In genomic region chr3:191882289-191882688, GRCh38 we compare ENCODE assay signal across 19 cellular contexts.
DNase-seq lines count a peak whose midpoint lies in the region; ATAC-seq and TF ChIP-seq lines count a peak whose summit lies in the region.
"Had no signal": no experiment of that assay in that cellular context is flagged by ENCODE, and none has a peak within 500 bp of the region (broad histone marks: within the 10 kb centered on the region; RNA-seq: fewer than 3 reads in every experiment).

No MANE protein-coding gene starts in this region.

- no peak overlapping the region for H3K4me3 Mint-ChIP-seq in T-helper 17 cell
- H3K4me3 Mint-ChIP-seq: activated CD4-positive, alpha-beta T cell treated with anti-CD3 and anti-CD28 coated beads, Interleukin-2, amount 10 ng/mL, durations not matched to agents 7 days and 5 days; activated naive CD4-positive, alpha-beta T cell treated with anti-CD3 and anti-CD28 coated beads, Interleukin-2, amount 50 U/mL, for 24 hours; brain; nephron had no signal

- H3K27me3 ChIP-seq in lower lobe of right lung (ENCODE audit: low read depth) = no peaks in the 10 kb centered on the region
- H3K27me3 ChIP-seq: SJSA1, stomach, vagina had no signal

- H3K36me3 ChIP-seq in lower lobe of right lung = no peaks in the 10 kb centered on the region
- H3K36me3 ChIP-seq: SJSA1, stomach, vagina had no signal

- H3K4me3 ChIP-seq in epithelial cell of proximal tubule (ENCODE audit: low read depth, low read length) (no peak overlapping the region), lower lobe of right lung (no peak overlapping the region)
- H3K4me3 ChIP-seq: GM12878, SJSA1, stomach, vagina had no signal

- no peaks in the 10 kb centered on the region for H3K4me1 Mint-ChIP-seq in T-helper 17 cell
- H3K4me1 Mint-ChIP-seq: activated CD4-positive, alpha-beta T cell treated with anti-CD3 and anti-CD28 coated beads, Interleukin-2, amount 10 ng/mL, durations not matched to agents 7 days and 5 days; activated naive CD4-positive, alpha-beta T cell treated with anti-CD3 and anti-CD28 coated beads, Interleukin-2, amount 50 U/mL, for 24 hours had no signal

- no peak overlapping the region for H3K27ac Mint-ChIP-seq in T-helper 17 cell
- H3K27ac Mint-ChIP-seq: activated CD4-positive, alpha-beta T cell treated with anti-CD3 and anti-CD28 coated beads, Interleukin-2, amount 10 ng/mL, durations not matched to agents 7 days and 5 days; activated naive CD4-positive, alpha-beta T cell treated with anti-CD3 and anti-CD28 coated beads, Interleukin-2, amount 50 U/mL, for 24 hours; brain; nephron had no signal

- no peaks in the 10 kb centered on the region for H3K27me3 Mint-ChIP-seq in T-helper 17 cell
- H3K27me3 Mint-ChIP-seq: activated CD4-positive, alpha-beta T cell treated with anti-CD3 and anti-CD28 coated beads, Interleukin-2, amount 10 ng/mL, durations not matched to agents 7 days and 5 days; activated naive CD4-positive, alpha-beta T cell treated with anti-CD3 and anti-CD28 coated beads, Interleukin-2, amount 50 U/mL, for 24 hours had no signal

- H3K27ac ChIP-seq in lower lobe of right lung = no peak overlapping the region
- H3K27ac ChIP-seq: SJSA1, stomach, vagina had no signal

- intact Hi-C loops in lower lobe of right lung (cut with DNase I) = no loop called here

- ATAC-seq in lower lobe of right lung (peak; percentile 41 to 62), T-helper 17 cell (no peak), HG02623 (IDR thresholded peaks at IDR 0.05; ENCODE audit: unreplicated experiment) (no peak)
- ATAC-seq: GM12878 had no signal

- no peaks in the 10 kb centered on the region for H3K4me1 ChIP-seq in lower lobe of right lung
- H3K4me1 ChIP-seq: SJSA1, stomach, vagina had no signal

- no peaks in the 10 kb centered on the region for H3K36me3 Mint-ChIP-seq in T-helper 17 cell (ENCODE audit: low read depth)
- H3K36me3 Mint-ChIP-seq: activated naive CD4-positive, alpha-beta T cell treated with anti-CD3 and anti-CD28 coated beads, Interleukin-2, amount 50 U/mL, for 24 hours; brain had no signal

- TF ChIP-seq CTCF in epithelial cell of proximal tubule (conservative IDR thresholded peaks at IDR 0.05; ENCODE audit: low read depth, low read length) (no peak), lower lobe of right lung (IDR thresholded peaks at IDR 0.05) (no peak)

- peak; percentile 16 for DNase-seq in AG20443 (ENCODE audit: low spot score)
- peak; percentile 12 for DNase-seq in LHCN-M2 (ENCODE audit: low read depth)
- DNase-seq in epithelial cell of proximal tubule (ENCODE audit: low read depth) = peak; percentile 1
- DNase-seq in lower lobe of right lung = no peak
- no peak for DNase-seq in NCI-H1436 (lab: John Stamatoyannopoulos, UW)
- DNase-seq in T-helper 17 cell = no peak
- no peak for DNase-seq in stimulated activated CD4-positive, alpha-beta T cell treated with anti-CD3 and anti-CD28 coated beads, Interleukin-1b, Interleukin-23, amount 100 ng/mL, for 48 hours
- DNase-seq: activated CD4-positive, alpha-beta T cell treated with anti-CD3 and anti-CD28 coated beads, Interleukin-2, amount 10 ng/mL, durations not matched to agents 7 days and 5 days; hippocampal formation; NCI-H187; stimulated activated CD4-positive, alpha-beta T cell treated with anti-CD3 and anti-CD28 coated beads, Interleukin-15, amount 100 ng/mL, for 24 hours; stomach had no signal

- H3K9me3 ChIP-seq in lower lobe of right lung (no peaks in the 10 kb centered on the region), T-helper 17 cell (ENCODE audit: control insufficient read depth, low read length, poor library complexity, severe bottlenecking) (no peaks in the 10 kb centered on the region)
- H3K9me3 ChIP-seq: SJSA1, stomach, vagina had no signal

Comparison
In these comparisons a context has a peak if more than half of its experiments do, and no peak if none do; other contexts are left out.
1. DNase-seq: peak in AG20443 (single experiment), LHCN-M2 (single experiment) and epithelial cell of proximal tubule (single experiment); none in lower lobe of right lung (single experiment), NCI-H1436 (single experiment), T-helper 17 cell (0 of 3) and stimulated activated CD4-positive, alpha-beta T cell treated with anti-CD3 and anti-CD28 coated beads, Interleukin-1b, Interleukin-23, amount 100 ng/mL, for 48 hours (single experiment).
2. ATAC-seq: peak in lower lobe of right lung (2 of 2); none in T-helper 17 cell (single experiment) and HG02623 (single experiment).